ENCODE assay signal across 19 cellular contexts in genomic region chr1:12245116-12245515, GRCh38.
"Had no signal": no experiment of that assay in that cellular context is flagged by ENCODE, and none has a peak within 500 bp of the region (broad histone marks: within the 10 kb centered on the region; RNA-seq: fewer than 3 reads in every experiment).

No MANE protein-coding gene starts in this region.

- H3K4me1 Mint-ChIP-seq: activated CD4-positive, alpha-beta T cell treated with anti-CD3 and anti-CD28 coated beads, Interleukin-2, amount 10 ng/mL, durations not matched to agents 24 days and 14 days; nephron had no signal

- ATAC-seq: activated T-cell treated with anti-CD3 and anti-CD28 coated beads, Interleukin-2, amount 50 U/mL, for 72 hours; effector memory CD8-positive, alpha-beta T cell; foreskin keratinocyte; right cardiac atrium had no signal

- H3K9me3 ChIP-seq: spleen, stomach had no signal

- DNase-seq: activated CD4-positive, alpha-beta T cell treated with anti-CD3 and anti-CD28 coated beads, Interleukin-2, amount 10 ng/mL, durations not matched to agents 24 days and 14 days; activated CD4-positive, CD25-positive, alpha-beta regulatory T cell; activated CD8-positive, alpha-beta memory T cell treated with anti-CD3 and anti-CD28 coated beads, Interleukin-2, amount 50 U/mL, for 48 hours; activated gamma-delta T cell treated with Interleukin-2 at 50 U/mL for 16 hours; activated T-cell treated with anti-CD3 and anti-CD28 coated beads, Interleukin-2, amount 50 U/mL, for 72 hours; anterior cingulate cortex; dermis blood vessel endothelial cell; effector memory CD8-positive, alpha-beta T cell; foreskin keratinocyte; glutamatergic neuron; hypothalamus; nucleus accumbens; right cardiac atrium; spleen had no signal

- H3K27ac Mint-ChIP-seq: activated CD4-positive, alpha-beta T cell treated with anti-CD3 and anti-CD28 coated beads, Interleukin-2, amount 10 ng/mL, durations not matched to agents 24 days and 14 days; activated naive CD8-positive, alpha-beta T cell; activated T-cell treated with anti-CD3 and anti-CD28 coated beads, Interleukin-2, amount 50 U/mL, for 72 hours; progenitor cell of endocrine pancreas; T-helper 2 cell treated with Interferon-gamma antibody and Interleukin-4, amounts not matched to agents 5 μg/mL and 100 μg/mL, for 36 hours had no signal

- H3K27me3 ChIP-seq: foreskin keratinocyte, spleen, stomach had no signal

- H3K27me3 Mint-ChIP-seq: activated CD4-positive, alpha-beta T cell treated with anti-CD3 and anti-CD28 coated beads, Interleukin-2, amount 10 ng/mL, durations not matched to agents 24 days and 14 days; activated naive CD8-positive, alpha-beta T cell; effector memory CD8-positive, alpha-beta T cell; progenitor cell of endocrine pancreas had no signal

- H3K4me3 Mint-ChIP-seq: activated CD4-positive, alpha-beta T cell treated with anti-CD3 and anti-CD28 coated beads, Interleukin-2, amount 10 ng/mL, durations not matched to agents 24 days and 14 days; activated naive CD8-positive, alpha-beta T cell; activated T-cell treated with anti-CD3 and anti-CD28 coated beads, Interleukin-2, amount 50 U/mL, for 72 hours; effector memory CD8-positive, alpha-beta T cell; nephron; T-helper 2 cell treated with Interferon-gamma antibody and Interleukin-4, amounts not matched to agents 5 μg/mL and 100 μg/mL, for 36 hours had no signal

- H3K27ac ChIP-seq: foreskin keratinocyte, spleen had no signal

- H3K4me3 ChIP-seq: spleen, stomach had no signal

- H3K4me1 ChIP-seq: foreskin keratinocyte, spleen had no signal

- H3K9me3 Mint-ChIP-seq: activated CD4-positive, alpha-beta T cell treated with anti-CD3 and anti-CD28 coated beads, Interleukin-2, amount 10 ng/mL, durations not matched to agents 24 days and 14 days; activated T-cell treated with anti-CD3 and anti-CD28 coated beads, Interleukin-2, amount 50 U/mL, for 72 hours; effector memory CD8-positive, alpha-beta T cell; nephron; T-helper 2 cell treated with Interferon-gamma antibody and Interleukin-4, amounts not matched to agents 5 μg/mL and 100 μg/mL, for 36 hours had no signal
